In the genomic region with DNA sequence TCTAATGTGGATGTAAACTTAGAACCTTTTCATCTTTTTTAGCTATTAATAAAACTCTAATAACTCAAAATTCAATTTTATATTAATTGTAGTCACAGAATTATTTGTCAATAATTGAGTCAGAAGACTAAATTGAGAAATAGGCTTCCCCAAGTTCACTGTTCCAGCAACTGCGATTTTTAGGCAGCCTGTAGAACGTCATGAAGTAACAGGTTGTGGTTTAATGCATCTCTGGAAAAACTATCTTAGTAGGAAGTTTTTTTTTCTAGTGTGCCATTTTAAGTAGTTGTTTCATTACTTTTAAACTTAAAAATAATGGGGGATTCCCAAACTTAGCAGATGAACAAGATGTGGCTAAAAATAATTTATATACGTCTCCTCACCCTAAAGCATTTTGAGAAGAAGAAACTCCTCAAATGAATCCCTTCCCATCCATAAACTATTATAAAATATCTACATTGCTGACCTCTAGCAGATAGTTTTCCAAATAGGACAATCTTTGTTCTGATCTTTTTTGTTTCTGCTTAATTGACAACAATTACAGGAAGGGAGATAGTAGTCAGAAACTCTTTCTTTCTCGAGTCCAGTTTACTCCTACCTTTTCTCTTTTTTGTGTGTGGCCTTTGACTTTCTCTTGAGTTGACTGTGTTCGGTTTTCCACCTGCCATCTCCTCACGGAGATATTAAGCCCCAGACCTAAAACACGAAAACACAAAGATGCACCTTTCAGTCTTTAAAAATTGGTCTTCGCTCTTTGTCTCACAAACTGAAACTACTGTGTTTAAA, we compare ENCODE assay signal across 23 cellular contexts. TPM values are rescaled to one million over a fixed set of nuclear protein-coding genes. Genes with fewer than 3 reads are reported as not detected.
DNase-seq lines count a peak whose midpoint lies in the region; ATAC-seq, FAIRE-seq and TF ChIP-seq lines count a peak whose summit lies in the region.
"Had no signal": no experiment of that assay in that cellular context is flagged by ENCODE, and none has a peak within 500 bp of the region (broad histone marks: within the 10 kb centered on the region; RNA-seq: fewer than 3 reads in every experiment).

No MANE protein-coding gene starts in this region.

- no peak for TF ChIP-seq CTCF in GM10266 (IDR thresholded peaks at IDR 0.05; ENCODE audit: control insufficient read depth, insufficient read depth, low read depth, missing control alignments)
- no peak for TF ChIP-seq CTCF in endothelial cell of umbilical vein (IDR thresholded peaks at IDR 0.05; ENCODE audit: extremely low read depth in 1 of 2, insufficient read depth in 1 of 2, low read depth in 1 of 2, low read length in 2 of 2)

- FAIRE-seq in endothelial cell of umbilical vein (lab: Jason Lieb, UNC), result peak; percentile 49

- H3K4me2 ChIP-seq in endothelial cell of umbilical vein (ENCODE audit: insufficient read depth, low read length), result no peak overlapping the region
- H3K4me2 ChIP-seq: neural progenitor cell had no signal

- ATAC-seq in GM18502 (IDR thresholded peaks at IDR 0.05; ENCODE audit: poor library complexity, unreplicated experiment) (peak; percentile 59), HG02885 (IDR thresholded peaks at IDR 0.05; ENCODE audit: poor library complexity, unreplicated experiment) (peak; percentile 57), left cardiac atrium (no peak)
- ATAC-seq: body of pancreas, right cardiac atrium had no signal

- dilution Hi-C loops in endothelial cell of umbilical vein (cut with MboI; ENCODE audit: extremely low pct_ligation_motif_present, low sequenced_read_pairs), result no loop called here

- no peaks in the 10 kb centered on the region for H3K4me1 ChIP-seq in endothelial cell of umbilical vein (ENCODE audit: control insufficient read depth, extremely low read depth, insufficient read depth, low read length)
- H3K4me1 ChIP-seq: body of pancreas, neural progenitor cell had no signal

- H3K4me3 ChIP-seq in endothelial cell of umbilical vein (replicated peaks in 1 of 3; ENCODE audit: insufficient read depth in 1 of 3, low read depth in 1 of 3, low read length in 3 of 3), result no peak overlapping the region
- H3K4me3 ChIP-seq: body of pancreas, neural progenitor cell, SK-N-MC, thoracic aorta had no signal

- no TSS peak for BruUV-seq in endothelial cell of umbilical vein (replicated peaks; lab: Mats Ljungman, UMichigan)

- no peaks in the 10 kb centered on the region for H3K27me3 ChIP-seq in endothelial cell of umbilical vein (ENCODE audit: control insufficient read depth in 2 of 2, insufficient read depth in 2 of 2, low read length in 2 of 2)
- H3K27me3 ChIP-seq: body of pancreas, neural progenitor cell had no signal

- peaks cover 11 to 19% of the 10 kb centered on the region in 2 experiments for H3K36me3 ChIP-seq in endothelial cell of umbilical vein (ENCODE audit: control insufficient read depth in 2 of 2, extremely low read depth in 1 of 2, insufficient read depth in 2 of 2, low read length in 2 of 2)

- POLR2A ChIA-PET in endothelial cell of umbilical vein (lab: Charles Lee), result no interaction called here

- H3K79me2 ChIP-seq in endothelial cell of umbilical vein (ENCODE audit: control insufficient read depth, insufficient read depth, low read length), result no peaks in the 10 kb centered on the region

- no peaks in the 10 kb centered on the region for H3K9me3 ChIP-seq in endothelial cell of umbilical vein (replicated peaks; ENCODE audit: control insufficient read depth, insufficient read depth, low read length)
- H3K9me3 ChIP-seq: body of pancreas, thoracic aorta had no signal

- no peak overlapping the region for H3K9ac ChIP-seq in endothelial cell of umbilical vein (replicated peaks; ENCODE audit: extremely low read depth, insufficient read depth, low read length)
- H3K9ac ChIP-seq: neural progenitor cell had no signal

- no peaks in the 10 kb centered on the region for H3K9me1 ChIP-seq in endothelial cell of umbilical vein (replicated peaks; ENCODE audit: control insufficient read depth, extremely low read depth, insufficient read depth, low read length)

- peak; percentile 61 for DNase-seq in GM10266 (ENCODE audit: extremely low spot score)
- no peak for DNase-seq in endothelial cell of umbilical vein (ENCODE audit: low read depth, low spot score)
- DNase-seq in NCI-H146 (lab: John Stamatoyannopoulos, UW), result no peak
- DNase-seq in left cardiac atrium, result no peak
- DNase-seq in cortex of kidney (lab: John Stamatoyannopoulos, UW), result no peak
- DNase-seq: body of pancreas; CD4-positive, CD25-positive, alpha-beta regulatory T cell; DMS 273 treated with DMSO at 0.1 percent for 48 hours; head of caudate nucleus; mammary epithelial cell; NCI-H1092; NCI-H2029; NCI-H2227 treated with DMSO at 0.1 percent for 48 hours; NCI-H748 treated with DMSO at 0.1 percent for 48 hours; right cardiac atrium; stimulated activated CD4-positive, alpha-beta T cell treated with anti-CD3 and anti-CD28 coated beads, Interleukin-4, amount 100 ng/mL, for 1 hour; stimulated activated naive CD4-positive, alpha-beta T cell had no signal

- intact Hi-C loops in endothelial cell of umbilical vein (cut with micrococcal nuclease) (no loop called here), left cardiac atrium (cut with DNase I) (no loop called here)

- TF ChIP-seq POLR2A in endothelial cell of umbilical vein (IDR thresholded peaks at IDR 0.05; ENCODE audit: low read depth, low read length), result no peak

- H2AFZ ChIP-seq in endothelial cell of umbilical vein (ENCODE audit: low read depth, low read length), result no peak overlapping the region
- H2AFZ ChIP-seq: neural progenitor cell had no signal

- CTCF ChIA-PET in endothelial cell of umbilical vein (lab: Charles Lee), result interaction anchor here (0.8 kb wide), 1 partner anchor 11 kb away, joined by 4 read pairs; no protein-coding TSS in a partner anchor

- H3K27ac ChIP-seq in endothelial cell of umbilical vein (ENCODE audit: insufficient read depth, low read depth, low read length), result no peak overlapping the region
- H3K27ac ChIP-seq: body of pancreas, neural progenitor cell, RWPE1, SK-N-MC, thoracic aorta had no signal

- H4K20me1 ChIP-seq in endothelial cell of umbilical vein (replicated peaks; ENCODE audit: control insufficient read depth, extremely low read depth, insufficient read depth, low read length), result no peaks in the 10 kb centered on the region

TF ChIP-seq in endothelial cell of umbilical vein, 7 proteins besides CTCF, POLR2A, EP300 and RAD21:
- TF ChIP-seq FOS (IDR thresholded peaks at IDR 0.05; ENCODE audit: borderline replicate concordance, insufficient read depth, low read length) (no peak), MYC (IDR thresholded peaks at IDR 0.05; ENCODE audit: low read depth, low read length) (no peak), POLR2AphosphoS5 (IDR thresholded peaks at IDR 0.05; ENCODE audit: insufficient read depth, low read depth, low read length) (no peak), GATA2 (IDR thresholded peaks at IDR 0.05; ENCODE audit: insufficient read depth, insufficient read length, low read depth, low read length) (no peak), EZH2 (IDR thresholded peaks at IDR 0.05; ENCODE audit: borderline replicate concordance, low read depth, low read length, severe bottlenecking) (no peak), JUN (IDR thresholded peaks at IDR 0.05; ENCODE audit: borderline replicate concordance, insufficient read depth, insufficient read length, low read depth) (no peak)

RNA-seq across cellular contexts. Expression of gene LRCH3, which starts 43.1 kb away (rescaled TPM):
- total RNA-seq in endothelial cell of umbilical vein (60.3 and 71.2 TPM in 2 replicates), left cardiac atrium (10 to 100 TPM; 21.3 to 35.3 TPM)
- polyA plus RNA-seq in endothelial cell of umbilical vein, result 43.9 and 52.5 TPM in 2 replicates
- 49.2 and 56.8 TPM in 2 replicates for polyA plus RNA-seq in endothelial cell of umbilical vein (2011; cell fraction: cytosol; rRNA removed)
- polyA plus RNA-seq in endothelial cell of umbilical vein (2011; cell fraction: nucleus; rRNA removed), result 91.5 and 125 TPM in 2 replicates
- 22.3 and 37.0 TPM in 2 replicates for polyA plus RNA-seq in endothelial cell of umbilical vein (2012)
- 104 and 112 TPM in 2 replicates for polyA minus RNA-seq in endothelial cell of umbilical vein
- 30.7 TPM for polyA minus RNA-seq in endothelial cell of umbilical vein (2011; cell fraction: cytosol; rRNA and poly(A)+ RNA removed)
- polyA minus RNA-seq in endothelial cell of umbilical vein (2011; cell fraction: nucleus; rRNA and poly(A)+ RNA removed), result 93.0 and 163 TPM in 2 replicates

Comparison
In these comparisons a context has a peak if more than half of its experiments do, and no peak if none do; other contexts are left out.
1. ATAC-seq: peak in GM18502 (single experiment) and HG02885 (single experiment); none in left cardiac atrium (0 of 2).